8 cellular contexts compared by ENCODE assay signal in genomic region chr14:91872517-91873470, GRCh38. TPM values are rescaled to one million over a fixed set of nuclear protein-coding genes. Genes with fewer than 3 reads are reported as not detected.
DNase-seq lines count a peak whose midpoint lies in the region; ATAC-seq and TF ChIP-seq lines count a peak whose summit lies in the region.

No MANE protein-coding gene starts in this region.

- H3K36me3 Mint-ChIP-seq in activated CD4-positive, alpha-beta T cell treated with anti-CD3 and anti-CD28 coated beads, Interleukin-2, amount 10 ng/mL, durations not matched to agents 7 days and 5 days (ENCODE audit: low read depth), result peaks cover 11% of the 10 kb centered on the region

- peak overlapping the region; percentile 58 for H3K27ac ChIP-seq in subcutaneous abdominal adipose tissue (ENCODE audit: low read depth, low read length)

- no peak for TF ChIP-seq CTCF in foreskin fibroblast (IDR thresholded peaks at IDR 0.05; ENCODE audit: low read depth, low read length)

- peak; percentile 67 for DNase-seq in activated T-cell treated with anti-CD3 and anti-CD28 coated beads, Interleukin-2, amount 50 U/mL, for 1 hour
- no peak for DNase-seq in activated T-cell treated with anti-CD3 and anti-CD28 coated beads, Interleukin-2, amount 50 U/mL, for 48 hours
- DNase-seq in activated CD4-positive, alpha-beta T cell treated with anti-CD3 and anti-CD28 coated beads, Interleukin-2, amount 10 ng/mL, durations not matched to agents 7 days and 5 days, result peak; percentile 70
- peak; percentile 78 to 84 for DNase-seq in foreskin fibroblast
- DNase-seq in NCI-H446 treated with DMSO at 0.1 percent for 48 hours (lab: John Stamatoyannopoulos, UW), result no peak
- DNase-seq in G401 (ENCODE audit: low spot score), result no peak

- H3K27me3 Mint-ChIP-seq in activated CD4-positive, alpha-beta T cell treated with anti-CD3 and anti-CD28 coated beads, Interleukin-2, amount 10 ng/mL, durations not matched to agents 7 days and 5 days, result no peaks in the 10 kb centered on the region

- H3K4me3 ChIP-seq in foreskin fibroblast (ENCODE audit: low read depth in 1 of 2, low read length in 2 of 2) (no peak overlapping the region), subcutaneous abdominal adipose tissue (ENCODE audit: low read depth in 1 of 5, low read length in 5 of 5) (no peak overlapping the region)

- H3K4me3 Mint-ChIP-seq in activated CD4-positive, alpha-beta T cell treated with anti-CD3 and anti-CD28 coated beads, Interleukin-2, amount 10 ng/mL, durations not matched to agents 7 days and 5 days, result peak overlapping the region; percentile 75

- in situ Hi-C loops in G401 (cut with HindIII; ENCODE audit: low sequenced_read_pairs), result no loop called here

- no peaks in the 10 kb centered on the region for H3K9me3 ChIP-seq in subcutaneous abdominal adipose tissue (ENCODE audit: control insufficient read depth in 5 of 5, low read length in 5 of 5)

- H3K27me3 ChIP-seq in subcutaneous abdominal adipose tissue (ENCODE audit: control insufficient read depth in 5 of 5, insufficient read depth in 4 of 5, low read length in 5 of 5), result no peaks in the 10 kb centered on the region

- H3K4me1 ChIP-seq in subcutaneous abdominal adipose tissue (ENCODE audit: control insufficient read depth in 5 of 5, insufficient read depth in 5 of 5, low read length in 5 of 5), result peaks cover 4 to 25% (median 23%) of the 10 kb centered on the region in 5 donors

- no peaks in the 10 kb centered on the region for H3K9me3 Mint-ChIP-seq in activated CD4-positive, alpha-beta T cell treated with anti-CD3 and anti-CD28 coated beads, Interleukin-2, amount 10 ng/mL, durations not matched to agents 7 days and 5 days

- peak overlapping the region in 1 of 5 donors; percentile 48 for H3K9ac ChIP-seq in subcutaneous abdominal adipose tissue (ENCODE audit: low read length in 5 of 5)

- H3K36me3 ChIP-seq in subcutaneous abdominal adipose tissue (ENCODE audit: control insufficient read depth in 5 of 5, insufficient read depth in 5 of 5, low read length in 5 of 5), result peaks cover 0 to 46% (median 19%) of the 10 kb centered on the region in 5 donors

- H3K4me1 Mint-ChIP-seq in activated CD4-positive, alpha-beta T cell treated with anti-CD3 and anti-CD28 coated beads, Interleukin-2, amount 10 ng/mL, durations not matched to agents 7 days and 5 days, result peaks cover 96% of the 10 kb centered on the region

- ATAC-seq in HG03432 (IDR thresholded peaks at IDR 0.05; ENCODE audit: unreplicated experiment), result peak; percentile 22

- CTCF ChIA-PET in activated CD4-positive, alpha-beta T cell treated with anti-CD3 and anti-CD28 coated beads, Interleukin-2, amount 10 ng/mL, durations not matched to agents 7 days and 5 days (lab: Charles Lee), result interaction anchor here (0.6 to 1.3 kb wide), 4 partner anchors 9 to 43 kb away, joined by 3 to 4 read pairs (median 3); no protein-coding TSS in a partner anchor

- POLR2A ChIA-PET in activated CD4-positive, alpha-beta T cell treated with anti-CD3 and anti-CD28 coated beads, Interleukin-2, amount 10 ng/mL, durations not matched to agents 7 days and 5 days (lab: Charles Lee), result no interaction called here

- H3K27ac Mint-ChIP-seq in activated CD4-positive, alpha-beta T cell treated with anti-CD3 and anti-CD28 coated beads, Interleukin-2, amount 10 ng/mL, durations not matched to agents 7 days and 5 days, result peak overlapping the region; percentile 97

RNA-seq across cellular contexts. Expression of gene TC2N, which starts 5.5 kb away (rescaled TPM):
- total RNA-seq in activated CD4-positive, alpha-beta T cell treated with anti-CD3 and anti-CD28 coated beads, Interleukin-2, amount 10 ng/mL, durations not matched to agents 7 days and 5 days, result 100 to 1,000 TPM; 196 to 216 TPM
- total RNA-seq in G401 (2014; rRNA removed; shearing (Covaris generic)), result not detected in 2 replicates

Comparison
In these comparisons a context has a peak if more than half of its experiments do, and no peak if none do; other contexts are left out.
1. DNase-seq: peak in activated T-cell treated with anti-CD3 and anti-CD28 coated beads, Interleukin-2, amount 50 U/mL, for 1 hour (single experiment), activated CD4-positive, alpha-beta T cell treated with anti-CD3 and anti-CD28 coated beads, Interleukin-2, amount 10 ng/mL, durations not matched to agents 7 days and 5 days (single experiment) and foreskin fibroblast (2 of 2); none in activated T-cell treated with anti-CD3 and anti-CD28 coated beads, Interleukin-2, amount 50 U/mL, for 48 hours (0 of 2), NCI-H446 treated with DMSO at 0.1 percent for 48 hours (single experiment) and G401 (single experiment).
2. RNA of gene TC2N, which starts 5.5 kb away (total RNA-seq): 196 to 216 TPM in activated CD4-positive, alpha-beta T cell treated with anti-CD3 and anti-CD28 coated beads, Interleukin-2, amount 10 ng/mL, durations not matched to agents 7 days and 5 days; not detected in G401; every median in the first group is over 100 times any median in the second.